Comparison of ENCODE assay signal across 31 cellular contexts in genomic region chr12:9122166-9122609, GRCh38. TPM values are rescaled to one million over a fixed set of nuclear protein-coding genes. Genes with fewer than 3 reads are reported as not detected.
DNase-seq lines count a peak whose midpoint lies in the region; ATAC-seq and TF ChIP-seq lines count a peak whose summit lies in the region.
"Had no signal": no experiment of that assay in that cellular context is flagged by ENCODE, and none has a peak within 500 bp of the region (broad histone marks: within the 10 kb centered on the region; RNA-seq: fewer than 3 reads in every experiment).

No MANE protein-coding gene starts in this region.

- H3K4me1 ChIP-seq in mammary epithelial cell (ENCODE audit: insufficient read depth, low read length): peaks cover 21% of the 10 kb centered on the region
- no peaks in the 10 kb centered on the region for H3K4me1 ChIP-seq in breast epithelium
- peaks cover 5% of the 10 kb centered on the region for H3K4me1 ChIP-seq in fibroblast of lung (ENCODE audit: control insufficient read depth, extremely low read depth, insufficient read depth, low read length)
- H3K4me1 ChIP-seq in vagina: peaks cover 24% of the 10 kb centered on the region
- H3K4me1 ChIP-seq: A549, foreskin keratinocyte had no signal

- in situ Hi-C loops in mammary epithelial cell (cut with MboI; ENCODE audit: low sequenced_read_pairs in 2 of 2): no loop called here

- H4K20me1 ChIP-seq in mammary epithelial cell (ENCODE audit: insufficient read depth, low read length) (no peaks in the 10 kb centered on the region), fibroblast of lung (ENCODE audit: control insufficient read depth, extremely low read depth, insufficient read depth, low read length) (no peaks in the 10 kb centered on the region)

- H3K79me2 ChIP-seq in mammary epithelial cell (ENCODE audit: insufficient read depth, low read length): no peaks in the 10 kb centered on the region
- H3K79me2 ChIP-seq in fibroblast of lung (ENCODE audit: control insufficient read depth, insufficient read depth, low read length): no peaks in the 10 kb centered on the region

- intact Hi-C loops in mammary epithelial cell (cut with micrococcal nuclease): loop anchor here (5.0 kb wide), 1 partner anchor 55 kb away; no protein-coding TSS in a partner anchor
- intact Hi-C loops in breast epithelium (cut with DNase I; ENCODE audit: low total_unique reads): no loop called here
- intact Hi-C loops in vagina (cut with DNase I): no loop called here

- no peak overlapping the region for H3K4me3 ChIP-seq in mammary epithelial cell (replicated peaks in 1 of 3; ENCODE audit: insufficient read depth in 1 of 3, low read depth in 2 of 3, low read length in 3 of 3)
- peak overlapping the region in 1 of 3 donors; percentile 1 for H3K4me3 ChIP-seq in breast epithelium
- no peak overlapping the region for H3K4me3 ChIP-seq in fibroblast of lung (replicated peaks in 1 of 4; ENCODE audit: control extremely low read depth in 1 of 4, insufficient read depth in 1 of 4, low read depth in 3 of 4, low read length in 4 of 4)
- no peak overlapping the region for H3K4me3 ChIP-seq in vagina
- H3K4me3 ChIP-seq: A549, cardiac muscle cell, lung, MG63 had no signal

- H3K27ac ChIP-seq in mammary epithelial cell (ENCODE audit: insufficient read depth, low read depth, low read length) (no peak overlapping the region), breast epithelium (peak overlapping the region in 1 of 2 donors; percentile 30), fibroblast of lung (ENCODE audit: insufficient read depth, low read length) (no peak overlapping the region), vagina (peak overlapping the region; percentile 30)
- H3K27ac ChIP-seq: A549, cardiac muscle cell, foreskin keratinocyte had no signal

- TF ChIP-seq CTCF in mammary epithelial cell (conservative IDR thresholded peaks at IDR 0.05 in 1 of 2, IDR thresholded peaks at IDR 0.05 in 1 of 2; ENCODE audit: extremely low read depth in 1 of 2, insufficient read depth in 1 of 2, low read depth in 1 of 2, low read length in 2 of 2) (no peak), breast epithelium (IDR thresholded peaks at IDR 0.05) (no peak), fibroblast of lung (conservative IDR thresholded peaks at IDR 0.05 in 1 of 2, IDR thresholded peaks at IDR 0.05 in 1 of 2; ENCODE audit: low read depth in 1 of 2, low read length in 2 of 2) (no peak), vagina (IDR thresholded peaks at IDR 0.05) (no peak), GM10248 (IDR thresholded peaks at IDR 0.05; ENCODE audit: control extremely low read depth, extremely low read depth, low read depth, missing control alignments) (no peak)

- ATAC-seq in GM21515 (IDR thresholded peaks at IDR 0.05; ENCODE audit: unreplicated experiment): no peak
- ATAC-seq: A549; activated CD8-positive, alpha-beta T cell treated with anti-CD3 and anti-CD28 coated beads for 36 hours; effector memory CD8-positive, alpha-beta T cell; foreskin keratinocyte had no signal

- dilution Hi-C loops in mammary epithelial cell (cut with HindIII; ENCODE audit: low sequenced_read_pairs): no loop called here

- H3K27me3 ChIP-seq in mammary epithelial cell (ENCODE audit: insufficient read depth, low read length) (no peaks in the 10 kb centered on the region), breast epithelium (no peaks in the 10 kb centered on the region), fibroblast of lung (ENCODE audit: control insufficient read depth, insufficient read depth, low read length) (no peaks in the 10 kb centered on the region), vagina (no peaks in the 10 kb centered on the region)
- H3K27me3 ChIP-seq: cardiac muscle cell, foreskin keratinocyte had no signal

- CTCF ChIA-PET in mammary epithelial cell (lab: Charles Lee; ENCODE audit: low non-redundant PET): no interaction called here
- CTCF ChIA-PET in GM10248 (lab: Yijun Ruan, JAX): no interaction called here

- peak overlapping the region; percentile 44 for H2AFZ ChIP-seq in mammary epithelial cell (ENCODE audit: low read depth, low read length)
- H2AFZ ChIP-seq in fibroblast of lung (ENCODE audit: low read length): peak overlapping the region; percentile 65

- DNase-seq in mammary epithelial cell (no peak), breast epithelium (ENCODE audit: low spot score in 2 of 2) (no peak), fibroblast of lung (ENCODE audit: low read depth in 2 of 2) (no peak), pons (ENCODE audit: low spot score) (peak; percentile 63), vagina (ENCODE audit: extremely low spot score in 2 of 2) (no peak), GM10248 (ENCODE audit: extremely low spot score) (no peak)
- DNase-seq in stimulated activated CD4-positive, alpha-beta T cell treated with anti-CD3 and anti-CD28 coated beads, Interleukin-15, amount 100 ng/mL, for 24 hours: no peak
- DNase-seq: activated CD4-positive, CD25-positive, alpha-beta regulatory T cell treated with anti-CD3 and anti-CD28 coated beads, Interleukin-2, amount 50 U/mL, for 72 hours; activated CD8-positive, alpha-beta T cell treated with anti-CD3 and anti-CD28 coated beads for 36 hours; AML-193; CD4-positive, alpha-beta T cell; cortex of kidney; DMS 273 treated with DMSO at 0.1 percent for 48 hours; effector memory CD8-positive, alpha-beta T cell; EL; foreskin keratinocyte; HCEC 1CT; hippocampal formation; KBM-7; MG63; NCI-H1436 treated with DMSO at 0.1 percent for 48 hours; nephron progenitor cell; RPMI8226 had no signal

- POLR2A ChIA-PET in GM10248 (lab: Yijun Ruan, JAX): no interaction called here

- H3K9ac ChIP-seq in mammary epithelial cell (ENCODE audit: insufficient read depth, low read length) (no peak overlapping the region), fibroblast of lung (ENCODE audit: insufficient read depth, low read length) (no peak overlapping the region)

- BruUV-seq in mammary epithelial cell (replicated peaks; lab: Mats Ljungman, UMichigan): no TSS peak

- TF ChIP-seq POLR2A in breast epithelium (IDR thresholded peaks at IDR 0.05): no peak
- no peak for TF ChIP-seq POLR2A in vagina (IDR thresholded peaks at IDR 0.05)

- H3K4me2 ChIP-seq in mammary epithelial cell (ENCODE audit: insufficient read depth, low read depth, low read length) (no peak overlapping the region), fibroblast of lung (ENCODE audit: extremely low read depth, insufficient read depth, low read length) (peak overlapping the region; percentile 32)
- H3K4me2 ChIP-seq: A549 had no signal

- H3K9me3 ChIP-seq in mammary epithelial cell (replicated peaks; ENCODE audit: insufficient read depth, low read length) (no peaks in the 10 kb centered on the region), breast epithelium (no peaks in the 10 kb centered on the region), fibroblast of lung (ENCODE audit: control insufficient read depth, insufficient read depth, low read depth, low read length) (no peaks in the 10 kb centered on the region), vagina (no peaks in the 10 kb centered on the region)
- H3K9me3 ChIP-seq: A549, MG63 had no signal

- H3K36me3 ChIP-seq in mammary epithelial cell (ENCODE audit: insufficient read depth, low read length) (no peaks in the 10 kb centered on the region), breast epithelium (no peaks in the 10 kb centered on the region), fibroblast of lung (ENCODE audit: control insufficient read depth, insufficient read depth, low read length) (no peaks in the 10 kb centered on the region), vagina (no peaks in the 10 kb centered on the region)
- H3K36me3 ChIP-seq: cardiac muscle cell, MG63 had no signal

- WGBS in mammary epithelial cell (ENCODE audit: low coverage, missing lambda C conversion rate): 18% methylated on average over 3 of the region's 3 CpGs

RNA-seq across cellular contexts. Expression of gene A2M, which starts 6.5 kb away (rescaled TPM):
- 100 to 1,000 TPM in 1 of 2 donors, 1 to 10 TPM in 1; 2.9 to 228 TPM for total RNA-seq in mammary epithelial cell
- 5.1 TPM for polyA plus RNA-seq in mammary epithelial cell
- polyA minus RNA-seq in mammary epithelial cell: 1.2 TPM
- total RNA-seq in breast epithelium: 100 to 1,000 TPM; 276 to 457 (median 281) TPM
- total RNA-seq in fibroblast of lung: 95.0 and 239 TPM in 2 replicates
- 77.6 and 300 TPM in 2 replicates for polyA plus RNA-seq in fibroblast of lung
- polyA plus RNA-seq in fibroblast of lung (2012): 37.0 and 140 TPM in 2 replicates
- polyA minus RNA-seq in fibroblast of lung (ENCODE audit: low replicate concordance): 16.5 and 73.6 TPM in 2 replicates
- total RNA-seq in vagina: 274 TPM
- total RNA-seq: activated CD8-positive, alpha-beta T cell treated with anti-CD3 and anti-CD28 coated beads for 36 hours; activated T-helper 2 cell treated with anti-CD3 and anti-CD28 coated beads, Interferon-gamma antibody, Interleukin-2, Interleukin-4, amounts not matched to agents 10 μg/mL and 5 μg/mL and 100 μg/mL, durations not matched to agents 14 hours and 24 hours and 36 hours; CD4-positive, alpha-beta T cell; foreskin keratinocyte; HT-29; NCI-H460; T-helper 1 cell treated with Interleukin-12 subunit alpha and Interleukin-12 subunit beta and Interleukin-4 antibody, amounts not matched to agents 30 ng/mL and 1 ng/mL, for 36 hours had no signal
- polyA plus RNA-seq: A549 had no signal
